ENCODE assay signal across 21 cellular contexts in genomic region chr15:25066708-25067107, GRCh38.
DNase-seq lines count a peak whose midpoint lies in the region; ATAC-seq and TF ChIP-seq lines count a peak whose summit lies in the region.
"Had no signal": no experiment of that assay in that cellular context is flagged by ENCODE, and none has a peak within 500 bp of the region (broad histone marks: within the 10 kb centered on the region; RNA-seq: fewer than 3 reads in every experiment).

No MANE protein-coding gene starts in this region.

- BruUV-seq in OCI-LY7 (replicated peaks; lab: Mats Ljungman, UMichigan) = no TSS peak

- H3K9me3 Mint-ChIP-seq in endodermal cell (peaks cover 100% of the 10 kb centered on the region), neural crest cell (peaks cover 43% of the 10 kb centered on the region)

- no peak overlapping the region for H2AFZ ChIP-seq in OCI-LY7 (ENCODE audit: low read length)

- POLR2A ChIA-PET in OCI-LY7 (lab: Charles Lee) = no interaction called here

- H3K4me3 Mint-ChIP-seq in endodermal cell = no peak overlapping the region
- peak overlapping the region; percentile 36 for H3K4me3 Mint-ChIP-seq in neural crest cell
- H3K4me3 Mint-ChIP-seq: CD4-positive, alpha-beta T cell had no signal

- no peak for TF ChIP-seq CTCF in endodermal cell (conservative IDR thresholded peaks at IDR 0.05)
- no peak for TF ChIP-seq CTCF in neural crest cell (conservative IDR thresholded peaks at IDR 0.05)
- TF ChIP-seq CTCF in OCI-LY7 (conservative IDR thresholded peaks at IDR 0.05; ENCODE audit: low read length) = no peak

- no peak for ATAC-seq in Right ventricle myocardium superior (ENCODE audit: poor library complexity)
- no peak for ATAC-seq in left ventricle myocardium superior
- ATAC-seq: K562 had no signal

- 91 to 92% methylated on average over 9 to 11 of the region's 12 CpGs for WGBS in endodermal cell (ENCODE audit: insufficient coverage in 1 of 2, insufficient read length in 1 of 2), 2 experiments

- no peaks in the 10 kb centered on the region for H3K27me3 ChIP-seq in endodermal cell (ENCODE audit: control insufficient read depth, insufficient read depth, low read length, poor library complexity, severe bottlenecking)

- no peak overlapping the region for H3K27ac ChIP-seq in endodermal cell (ENCODE audit: low read depth, low read length)
- peak overlapping the region; percentile 46 for H3K27ac ChIP-seq in temporal lobe (ENCODE audit: low read depth, low read length)
- no peak overlapping the region for H3K27ac ChIP-seq in OCI-LY7 (ENCODE audit: low read depth, low read length, poor library complexity, severe bottlenecking)
- H3K27ac ChIP-seq: 22Rv1 had no signal

- H3K9me3 ChIP-seq in endodermal cell (ENCODE audit: control insufficient read depth, low read length) (peaks cover 100% of the 10 kb centered on the region), OCI-LY7 (ENCODE audit: low read length) (no peaks in the 10 kb centered on the region; the same call in 1 of the 2 replicates)

- H3K4me2 ChIP-seq in OCI-LY7 (ENCODE audit: low read length) = no peak overlapping the region

- H3K36me3 ChIP-seq in endodermal cell (ENCODE audit: control insufficient read depth, insufficient read depth, low read length) (peaks cover 100% of the 10 kb centered on the region), OCI-LY7 (ENCODE audit: insufficient read depth, low read length) (no peaks in the 10 kb centered on the region)

- H4K20me1 ChIP-seq in OCI-LY7 (ENCODE audit: insufficient read depth, low read length) = no peaks in the 10 kb centered on the region

- H3K9ac ChIP-seq in endodermal cell (ENCODE audit: extremely low read depth, low read length, poor library complexity, severe bottlenecking) = no peak overlapping the region

- H3K27ac Mint-ChIP-seq in endodermal cell (no peak overlapping the region), neural crest cell (ENCODE audit: unreplicated experiment) (no peak overlapping the region)
- H3K27ac Mint-ChIP-seq: CD4-positive, alpha-beta T cell had no signal

- peaks cover 100% of the 10 kb centered on the region for H3K36me3 Mint-ChIP-seq in endodermal cell (ENCODE audit: low read depth)
- H3K36me3 Mint-ChIP-seq in neural crest cell (ENCODE audit: low read depth) = peaks cover 100% of the 10 kb centered on the region

- H3K4me1 ChIP-seq in endodermal cell (ENCODE audit: control insufficient read depth, insufficient read depth, low read length) (no peaks in the 10 kb centered on the region), OCI-LY7 (ENCODE audit: insufficient read depth, low read length, poor library complexity, severe bottlenecking) (no peaks in the 10 kb centered on the region)
- H3K4me1 ChIP-seq: Caco-2 had no signal

- no peaks in the 10 kb centered on the region for H3K4me1 Mint-ChIP-seq in endodermal cell
- no peaks in the 10 kb centered on the region for H3K4me1 Mint-ChIP-seq in neural crest cell

- no peaks in the 10 kb centered on the region for H3K9me2 ChIP-seq in OCI-LY7 (ENCODE audit: insufficient read depth, low read length)

- H3K27me3 Mint-ChIP-seq in endodermal cell (ENCODE audit: insufficient read depth) (peaks cover 4% of the 10 kb centered on the region), neural crest cell (ENCODE audit: low read depth) (peaks cover 2% of the 10 kb centered on the region)
- H3K27me3 Mint-ChIP-seq: CD4-positive, alpha-beta T cell had no signal

- CTCF ChIA-PET in OCI-LY7 (lab: Charles Lee; ENCODE audit: unreplicated experiment) = no interaction called here

- H3K4me3 ChIP-seq in endodermal cell (ENCODE audit: low read length) (peak overlapping the region; percentile 33), OCI-LY7 (ENCODE audit: low read depth, low read length, poor library complexity, severe bottlenecking) (no peak overlapping the region)
- H3K4me3 ChIP-seq: K562 had no signal

- H3K79me2 ChIP-seq in OCI-LY7 (ENCODE audit: insufficient read depth, low read depth, low read length) = no peaks in the 10 kb centered on the region

- intact Hi-C loops in cardiac septum (cut with DNase I) = no loop called here
- intact Hi-C loops in Right ventricle myocardium superior (cut with DNase I) = no loop called here
- intact Hi-C loops in OCI-LY7 (cut with micrococcal nuclease; ENCODE audit: unreplicated experiment) = no loop called here
- intact Hi-C loops in left ventricle myocardium superior (cut with micrococcal nuclease) = no loop called here

- DNase-seq in cardiac septum (ENCODE audit: low spot score) (peak; percentile 43), Right ventricle myocardium superior (no peak), endodermal cell (no peak), neural crest cell (ENCODE audit: low read depth, low spot score) (no peak), SKM-1 treated with dmso at 0.1 percent for 144 hours (lab: John Stamatoyannopoulos, UW; ENCODE audit: unreplicated experiment) (no peak), OCI-LY7 (ENCODE audit: low spot score) (no peak), left ventricle myocardium superior (no peak)
- DNase-seq: AML-193; Caco-2; CD4-positive, alpha-beta T cell; GDM1; NCI-H1092 treated with DMSO at 0.1 percent for 48 hours; NCI-H1694; NCI-H2081 treated with DMSO at 0.1 percent for 48 hours; NCI-H510A; NCI-H748 treated with DMSO at 0.1 percent for 48 hours; OCI-M1; SHP77 treated with DMSO at 0.1 percent for 48 hours had no signal
